Comparison of ENCODE assay signal across 1 cellular context in genomic region chr1:45304311-45305081, GRCh38.
TF ChIP-seq lines count a peak whose summit lies in the region.

No MANE protein-coding gene starts in this region.

TF ChIP-seq in HepG2, 621 proteins besides CTCF, POLR2A, EP300 and RAD21 (continued from another document and continues in another):
- TF ChIP-seq HOMEZ (CRISPR knock-in tag; IDR thresholded peaks at IDR 0.05; ENCODE audit: low read depth) (no peak), SATB2 (CRISPR knock-in tag; IDR thresholded peaks at IDR 0.05) (no peak), POGK (CRISPR knock-in tag; conservative IDR thresholded peaks at IDR 0.05) (no peak; the same call in none of the 2 replicates), ZNF34 (CRISPR knock-in tag; IDR thresholded peaks at IDR 0.05; ENCODE audit: borderline replicate concordance) (no peak), ZNF740 (CRISPR knock-in tag; IDR thresholded peaks at IDR 0.05) (no peak), ZNF383 (CRISPR knock-in tag; IDR thresholded peaks at IDR 0.05; ENCODE audit: borderline replicate concordance) (no peak), ZFP36L1 (CRISPR knock-in tag; IDR thresholded peaks at IDR 0.05) (0 out of 2 replicates have a peak, but pooled peaks have one; percentile 16), ZMYM4 (CRISPR knock-in tag; IDR thresholded peaks at IDR 0.05) (no peak), TEAD3 (CRISPR knock-in tag; optimal IDR thresholded peaks at IDR 0.05; ENCODE audit: borderline replicate concordance) (peak; percentile 32), POLR2G (IDR thresholded peaks at IDR 0.05; ENCODE audit: low read depth, low read length) (no peak), ZNF414 (CRISPR knock-in tag; IDR thresholded peaks at IDR 0.05) (peak; percentile 63; the same call in 1 of the 2 replicates), KDM2A (CRISPR knock-in tag; IDR thresholded peaks at IDR 0.05; ENCODE audit: borderline replicate concordance, low read depth) (0 out of 2 replicates have a peak, but pooled peaks have one; percentile 10), TFDP2 (CRISPR knock-in tag; IDR thresholded peaks at IDR 0.05) (no peak), HNRNPL (IDR thresholded peaks at IDR 0.05; ENCODE audit: low read depth, low read length) (0 out of 2 replicates have a peak, but pooled peaks have one; percentile 63), MBD4 (IDR thresholded peaks at IDR 0.05; ENCODE audit: borderline replicate concordance, low read length) (no peak), ZHX1 (CRISPR knock-in tag; IDR thresholded peaks at IDR 0.05; ENCODE audit: low read depth) (0 out of 2 replicates have a peak, but pooled peaks have one; percentile 4), POLR2AphosphoS2 (IDR thresholded peaks at IDR 0.05; ENCODE audit: low read depth, low read length) (no peak), THAP7 (CRISPR knock-in tag; IDR thresholded peaks at IDR 0.05) (no peak), ZKSCAN1 (IDR thresholded peaks at IDR 0.05; ENCODE audit: low read length) (no peak), TEAD2 (CRISPR knock-in tag; IDR thresholded peaks at IDR 0.05) (no peak), IRF9 (CRISPR knock-in tag; IDR thresholded peaks at IDR 0.05; ENCODE audit: borderline replicate concordance) (peak; percentile 7; the same call in 1 of the 2 replicates), ATF7 (IDR thresholded peaks at IDR 0.05) (no peak), ATF7 (CRISPR knock-in tag; IDR thresholded peaks at IDR 0.05) (no peak), YEATS4 (CRISPR knock-in tag; IDR thresholded peaks at IDR 0.05; ENCODE audit: borderline replicate concordance) (no peak), ZNF703 (CRISPR knock-in tag; IDR thresholded peaks at IDR 0.05; ENCODE audit: borderline replicate concordance) (no peak), ZNF792 (CRISPR knock-in tag; IDR thresholded peaks at IDR 0.05) (no peak), ZMYM3 (CRISPR knock-in tag; IDR thresholded peaks at IDR 0.05) (no peak), XBP1 (CRISPR knock-in tag; IDR thresholded peaks at IDR 0.05) (no peak), STAT6 (CRISPR knock-in tag; IDR thresholded peaks at IDR 0.05; ENCODE audit: borderline replicate concordance) (0 out of 2 replicates have a peak, but pooled peaks have one; percentile 12), NCOA1 (CRISPR knock-in tag; IDR thresholded peaks at IDR 0.05) (no peak), HMGA1 (CRISPR knock-in tag; conservative IDR thresholded peaks at IDR 0.05) (no peak), SPEN (CRISPR knock-in tag; IDR thresholded peaks at IDR 0.05; ENCODE audit: low read depth) (no peak), ZNF512 (CRISPR knock-in tag; IDR thresholded peaks at IDR 0.05) (no peak), ZNF839 (CRISPR knock-in tag; IDR thresholded peaks at IDR 0.05; ENCODE audit: borderline replicate concordance) (no peak), ZNF281 (CRISPR knock-in tag; IDR thresholded peaks at IDR 0.05; ENCODE audit: borderline replicate concordance) (no peak), MAZ (IDR thresholded peaks at IDR 0.05; ENCODE audit: borderline replicate concordance, low read depth, low read length) (no peak), MAZ (CRISPR knock-in tag; IDR thresholded peaks at IDR 0.05; ENCODE audit: low read depth) (no peak), MIER2 (CRISPR knock-in tag; IDR thresholded peaks at IDR 0.05) (no peak)
